ENCODE assay signal across 8 cellular contexts in genomic region chr19:46346821-46347571, GRCh38. TPM values are rescaled to one million over a fixed set of nuclear protein-coding genes. Genes with fewer than 3 reads are reported as not detected.
DNase-seq lines count a peak whose midpoint lies in the region; ATAC-seq, FAIRE-seq and TF ChIP-seq lines count a peak whose summit lies in the region.

Gene PPP5C, plus strand, starts transcription at chr19:46347087. Its CDS starts 10 bp downstream, at chr19:46347097.

- H3K4me1 ChIP-seq in A673 (ENCODE audit: insufficient read depth, low read length, poor library complexity, severe bottlenecking) = peaks cover 20% of the 10 kb centered on the region

- POLR2A ChIA-PET in A673 (lab: Charles Lee; ENCODE audit: low non-redundant PET) = no interaction called here
- POLR2A ChIA-PET in WTC11 (lab: Charles Lee) = interaction anchor here (0.7 kb wide), 2 partner anchors 616 to 884 kb away, joined by 3 to 4 read pairs; no protein-coding TSS in a partner anchor

- TF ChIP-seq CTCF in A673 (conservative IDR thresholded peaks at IDR 0.05; ENCODE audit: low read depth, low read length) (peak; percentile 99), WTC11 (IDR thresholded peaks at IDR 0.05) (peak; percentile 60; the same call in 1 of the 2 replicates), bronchial epithelial cell (IDR thresholded peaks at IDR 0.05; ENCODE audit: insufficient read depth, low read length, severe bottlenecking) (peak; percentile 96)

- H3K27me3 ChIP-seq in A673 (replicated peaks; ENCODE audit: insufficient read depth, low read depth, low read length, poor library complexity) = no peaks in the 10 kb centered on the region
- no peaks in the 10 kb centered on the region for H3K27me3 ChIP-seq in bronchial epithelial cell (ENCODE audit: control insufficient read depth, insufficient read depth, low read length)

- CTCF ChIA-PET in A673 (lab: Charles Lee) (interaction anchor here (0.5 to 0.7 kb wide), 3 partner anchors 56 to 708 kb away, joined by 5 to 13 read pairs (median 5); no protein-coding TSS in a partner anchor), WTC11 (lab: Charles Lee) (interaction anchor here (0.6 to 2.9 kb wide), 13 partner anchors 9 to 654 kb away, joined by 3 to 35 read pairs (median 5); partner anchors contain the start of genes CALM3 and QPCTL)

- no peak for FAIRE-seq in bronchial epithelial cell (lab: Jason Lieb, UNC)

- DNase-seq in A673 (ENCODE audit: low spot score) = peak; percentile 98
- peak; percentile 93 for DNase-seq in NCI-H2227 (lab: John Stamatoyannopoulos, UW; ENCODE audit: unreplicated experiment)
- DNase-seq in WTC11 (ENCODE audit: low spot score) = peak; percentile 92
- DNase-seq in bronchial epithelial cell (ENCODE audit: low read depth) = peak; percentile 69
- peak; percentile 99 for DNase-seq in iPS-NIHi7 (ENCODE audit: extremely low spot score)
- peak; percentile 75 for DNase-seq in smooth muscle cell of the brain vasculature (ENCODE audit: low read depth, low spot score)

- BruUV-seq in A673 (replicated peaks; lab: Mats Ljungman, UMichigan) = TSS peak; percentile 68

- intact Hi-C loops in A673 (cut with micrococcal nuclease; ENCODE audit: unreplicated experiment) = no loop called here

- peaks cover 52% of the 10 kb centered on the region for H3K4me1 Mint-ChIP-seq in WTC11

- peak; percentile 54 for ATAC-seq in GM18861 (IDR thresholded peaks at IDR 0.05; ENCODE audit: unreplicated experiment)
- peak; percentile 56 for ATAC-seq in HG03135 (IDR thresholded peaks at IDR 0.05; ENCODE audit: unreplicated experiment)
- peak; percentile 84 for ATAC-seq in WTC11

- peak within 1 kb of the TSS; percentile 94 for H3K27ac Mint-ChIP-seq in WTC11

- H3K27ac ChIP-seq in A673 (ENCODE audit: low read depth, low read length, poor library complexity, severe bottlenecking) = peak within 1 kb of the TSS; percentile 92

- peak within 1 kb of the TSS; percentile 92 for H3K4me3 Mint-ChIP-seq in WTC11

- peaks cover 13% of the 10 kb centered on the region for H3K36me3 Mint-ChIP-seq in WTC11

- H3K4me3 ChIP-seq in A673 (ENCODE audit: low read depth, low read length, poor library complexity, severe bottlenecking) = peak within 1 kb of the TSS; percentile 95
- peak within 1 kb of the TSS; percentile 91 for H3K4me3 ChIP-seq in bronchial epithelial cell (ENCODE audit: low read depth, low read length)

- no peaks in the 10 kb centered on the region for H3K9me3 Mint-ChIP-seq in WTC11

- H3K36me3 ChIP-seq in A673 (ENCODE audit: insufficient read depth, low read length, poor library complexity, severe bottlenecking) (no peaks in the 10 kb centered on the region), bronchial epithelial cell (ENCODE audit: control insufficient read depth, insufficient read depth, low read length) (no peaks in the 10 kb centered on the region)

- no peaks in the 10 kb centered on the region for H3K27me3 Mint-ChIP-seq in WTC11 (ENCODE audit: low read depth)

- no peaks in the 10 kb centered on the region for H3K9me3 ChIP-seq in A673 (ENCODE audit: low read depth, low read length, poor library complexity, severe bottlenecking)

TF ChIP-seq in WTC11, 78 proteins besides CTCF, POLR2A, EP300 and RAD21 (continues in another document):
- TF ChIP-seq SMAD3 (CRISPR knock-in tag; IDR thresholded peaks at IDR 0.05; ENCODE audit: borderline replicate concordance) (0 out of 2 replicates have a peak, but pooled peaks have one; percentile 69), ZNF317 (CRISPR knock-in tag; IDR thresholded peaks at IDR 0.05; ENCODE audit: borderline replicate concordance, low read depth) (no peak), MAX (CRISPR knock-in tag; IDR thresholded peaks at IDR 0.05) (peak; percentile 64; the same call in 1 of the 2 replicates), MXD4 (CRISPR knock-in tag; IDR thresholded peaks at IDR 0.05; ENCODE audit: borderline replicate concordance) (no peak), ATF1 (CRISPR knock-in tag; IDR thresholded peaks at IDR 0.05) (no peak), ETV6 (CRISPR knock-in tag; IDR thresholded peaks at IDR 0.05) (peak; percentile 35; the same call in 1 of the 2 replicates), GRHL2 (CRISPR knock-in tag; IDR thresholded peaks at IDR 0.05; ENCODE audit: insufficient replicate concordance, severe bottlenecking) (no peak), E2F1 (CRISPR knock-in tag; IDR thresholded peaks at IDR 0.05) (no peak), ELF4 (CRISPR knock-in tag; IDR thresholded peaks at IDR 0.05; ENCODE audit: low read depth) (no peak), KAT7 (CRISPR knock-in tag; IDR thresholded peaks at IDR 0.05; ENCODE audit: borderline replicate concordance) (0 out of 2 replicates have a peak, but pooled peaks have one; percentile 73), NFATC4 (CRISPR knock-in tag; IDR thresholded peaks at IDR 0.05) (peak; percentile 62; the same call in 1 of the 2 replicates), ESRRA (CRISPR knock-in tag; IDR thresholded peaks at IDR 0.05; ENCODE audit: borderline replicate concordance) (peak; percentile 90), NFE2L1 (CRISPR knock-in tag; IDR thresholded peaks at IDR 0.05) (0 out of 2 replicates have a peak, but pooled peaks have one; percentile 12), E2F4 (CRISPR knock-in tag; IDR thresholded peaks at IDR 0.05; ENCODE audit: borderline replicate concordance, low read depth) (no peak), CREM (CRISPR knock-in tag; IDR thresholded peaks at IDR 0.05) (0 out of 2 replicates have a peak, but pooled peaks have one; percentile 66), CBFB (CRISPR knock-in tag; IDR thresholded peaks at IDR 0.05; ENCODE audit: low read depth) (0 out of 2 replicates have a peak, but pooled peaks have one; percentile 48), ZNF138 (CRISPR knock-in tag; conservative IDR thresholded peaks at IDR 0.05) (no peak; the same call in 1 of the 2 replicates), ZNF396 (CRISPR knock-in tag; IDR thresholded peaks at IDR 0.05; ENCODE audit: borderline replicate concordance) (no peak)
- TF ChIP-seq, protein P1, sequence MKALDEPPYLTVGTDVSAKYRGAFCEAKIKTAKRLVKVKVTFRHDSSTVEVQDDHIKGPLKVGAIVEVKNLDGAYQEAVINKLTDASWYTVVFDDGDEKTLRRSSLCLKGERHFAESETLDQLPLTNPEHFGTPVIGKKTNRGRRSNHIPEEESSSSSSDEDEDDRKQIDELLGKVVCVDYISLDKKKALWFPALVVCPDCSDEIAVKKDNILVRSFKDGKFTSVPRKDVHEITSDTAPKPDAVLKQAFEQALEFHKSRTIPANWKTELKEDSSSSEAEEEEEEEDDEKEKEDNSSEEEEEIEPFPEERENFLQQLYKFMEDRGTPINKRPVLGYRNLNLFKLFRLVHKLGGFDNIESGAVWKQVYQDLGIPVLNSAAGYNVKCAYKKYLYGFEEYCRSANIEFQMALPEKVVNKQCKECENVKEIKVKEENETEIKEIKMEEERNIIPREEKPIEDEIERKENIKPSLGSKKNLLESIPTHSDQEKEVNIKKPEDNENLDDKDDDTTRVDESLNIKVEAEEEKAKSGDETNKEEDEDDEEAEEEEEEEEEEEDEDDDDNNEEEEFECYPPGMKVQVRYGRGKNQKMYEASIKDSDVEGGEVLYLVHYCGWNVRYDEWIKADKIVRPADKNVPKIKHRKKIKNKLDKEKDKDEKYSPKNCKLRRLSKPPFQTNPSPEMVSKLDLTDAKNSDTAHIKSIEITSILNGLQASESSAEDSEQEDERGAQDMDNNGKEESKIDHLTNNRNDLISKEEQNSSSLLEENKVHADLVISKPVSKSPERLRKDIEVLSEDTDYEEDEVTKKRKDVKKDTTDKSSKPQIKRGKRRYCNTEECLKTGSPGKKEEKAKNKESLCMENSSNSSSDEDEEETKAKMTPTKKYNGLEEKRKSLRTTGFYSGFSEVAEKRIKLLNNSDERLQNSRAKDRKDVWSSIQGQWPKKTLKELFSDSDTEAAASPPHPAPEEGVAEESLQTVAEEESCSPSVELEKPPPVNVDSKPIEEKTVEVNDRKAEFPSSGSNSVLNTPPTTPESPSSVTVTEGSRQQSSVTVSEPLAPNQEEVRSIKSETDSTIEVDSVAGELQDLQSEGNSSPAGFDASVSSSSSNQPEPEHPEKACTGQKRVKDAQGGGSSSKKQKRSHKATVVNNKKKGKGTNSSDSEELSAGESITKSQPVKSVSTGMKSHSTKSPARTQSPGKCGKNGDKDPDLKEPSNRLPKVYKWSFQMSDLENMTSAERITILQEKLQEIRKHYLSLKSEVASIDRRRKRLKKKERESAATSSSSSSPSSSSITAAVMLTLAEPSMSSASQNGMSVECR (CRISPR knock-in tag; IDR thresholded peaks at IDR 0.05; ENCODE audit: borderline replicate concordance) = peak; percentile 87
- TF ChIP-seq, protein P2, sequence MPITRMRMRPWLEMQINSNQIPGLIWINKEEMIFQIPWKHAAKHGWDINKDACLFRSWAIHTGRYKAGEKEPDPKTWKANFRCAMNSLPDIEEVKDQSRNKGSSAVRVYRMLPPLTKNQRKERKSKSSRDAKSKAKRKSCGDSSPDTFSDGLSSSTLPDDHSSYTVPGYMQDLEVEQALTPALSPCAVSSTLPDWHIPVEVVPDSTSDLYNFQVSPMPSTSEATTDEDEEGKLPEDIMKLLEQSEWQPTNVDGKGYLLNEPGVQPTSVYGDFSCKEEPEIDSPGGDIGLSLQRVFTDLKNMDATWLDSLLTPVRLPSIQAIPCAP (CRISPR knock-in tag; IDR thresholded peaks at IDR 0.05) = no peak

RNA-seq across cellular contexts. Expression of gene PPP5C, which starts in this region (rescaled TPM):
- total RNA-seq in A673 (2021) (157 and 164 TPM in 2 replicates), WTC11 (2021) (98.9 to 107 TPM (median 103 TPM) in 3 replicates), bronchial epithelial cell (31.3 and 45.2 TPM in 2 replicates)

Comparison
In these comparisons a context has a peak if more than half of its experiments do, and no peak if none do; other contexts are left out.
1. Peak in every context shown above with its lines: DNase-seq, ATAC-seq, H3K4me3 ChIP-seq and H3K27ac ChIP-seq.